In genomic region chr3:186567072-186567921, GRCh38 we compare ENCODE assay signal across 8 cellular contexts. TPM values are rescaled to one million over a fixed set of nuclear protein-coding genes. Genes with fewer than 3 reads are reported as not detected.
DNase-seq lines count a peak whose midpoint lies in the region; ATAC-seq, FAIRE-seq and TF ChIP-seq lines count a peak whose summit lies in the region.

Gene TBCCD1 (minus strand): TSS chr3:186567339. CDS start chr3:186564329, 3,010 bp downstream.

- peak within 1 kb of the TSS; percentile 91 for H3K27ac Mint-ChIP-seq in WTC11

- H3K27ac ChIP-seq in small intestine (ENCODE audit: low read depth in 1 of 2, low read length in 1 of 2): peak within 1 kb of the TSS; percentile 91 to 99

- no peaks in the 10 kb centered on the region for H3K27me3 Mint-ChIP-seq in WTC11 (ENCODE audit: low read depth)

- H3K9me3 Mint-ChIP-seq in WTC11: no peaks in the 10 kb centered on the region

- WGBS in small intestine, 3 donors: 0 to 1% (median 1%) methylated on average over 48 to 66 of the region's 66 CpGs

- no peaks in the 10 kb centered on the region for H3K36me3 Mint-ChIP-seq in WTC11

- no peaks in the 10 kb centered on the region for H3K4me1 ChIP-seq in small intestine (ENCODE audit: control insufficient read depth in 2 of 2, insufficient read depth in 1 of 2, low read depth in 1 of 2, low read length in 1 of 2)

- H3K9me3 ChIP-seq in small intestine (ENCODE audit: control insufficient read depth, low read depth): no peaks in the 10 kb centered on the region

- DNase-seq in AG04449 (ENCODE audit: low read depth, low spot score) (no peak), NCI-H2196 treated with DMSO at 0.1 percent for 48 hours (lab: John Stamatoyannopoulos, UW; ENCODE audit: unreplicated experiment) (peak; percentile 97), WTC11 (ENCODE audit: low spot score) (peak; percentile 94), bronchial epithelial cell (ENCODE audit: low read depth) (peak; percentile 75), iPS-NIHi11 (ENCODE audit: low spot score) (peak; percentile 92), small intestine (peak; percentile 94)

- H3K36me3 ChIP-seq in bronchial epithelial cell (ENCODE audit: control insufficient read depth, insufficient read depth, low read length) (no peaks in the 10 kb centered on the region), small intestine (ENCODE audit: control insufficient read depth in 2 of 2, insufficient read depth in 2 of 2, low read length in 2 of 2) (peaks cover 0 to 4% of the 10 kb centered on the region in 2 donors)

- ATAC-seq in GM18873 (IDR thresholded peaks at IDR 0.05; ENCODE audit: low FRiP score, unreplicated experiment) (peak; percentile 33), HG03135 (IDR thresholded peaks at IDR 0.05; ENCODE audit: unreplicated experiment) (peak; percentile 45), WTC11 (peak; percentile 62)

- H3K4me3 ChIP-seq in AG04449 (ENCODE audit: low read depth, low read length): peak within 1 kb of the TSS; percentile 94
- peak within 1 kb of the TSS; percentile 98 for H3K4me3 ChIP-seq in bronchial epithelial cell (ENCODE audit: low read depth, low read length)
- peak within 1 kb of the TSS; percentile 70 to 71 for H3K4me3 ChIP-seq in small intestine (ENCODE audit: low read depth in 1 of 2, low read length in 2 of 2)

- no peaks in the 10 kb centered on the region for H3K27me3 ChIP-seq in bronchial epithelial cell (ENCODE audit: control insufficient read depth, insufficient read depth, low read length)
- H3K27me3 ChIP-seq in small intestine (ENCODE audit: control insufficient read depth in 2 of 2, insufficient read depth in 2 of 2, low read length in 2 of 2): no peaks in the 10 kb centered on the region

- no peak for FAIRE-seq in bronchial epithelial cell (lab: Jason Lieb, UNC)
- FAIRE-seq in small intestine (lab: Jason Lieb, UNC): no peak

- POLR2A ChIA-PET in AG04449 (lab: Yijun Ruan, JAX): no interaction called here
- POLR2A ChIA-PET in WTC11 (lab: Charles Lee): interaction anchor here (0.9 kb wide), 1 partner anchor 459 kb away, joined by 3 read pairs; no protein-coding TSS in a partner anchor

- TF ChIP-seq CTCF in AG04449 (IDR thresholded peaks at IDR 0.05; ENCODE audit: insufficient read depth, low read length, missing control alignments) (no peak), WTC11 (IDR thresholded peaks at IDR 0.05) (no peak), bronchial epithelial cell (IDR thresholded peaks at IDR 0.05; ENCODE audit: insufficient read depth, low read length, severe bottlenecking) (no peak)

- peak within 1 kb of the TSS; percentile 88 for H3K4me3 Mint-ChIP-seq in WTC11

- CTCF ChIA-PET in AG04449 (lab: Yijun Ruan, JAX): interaction anchor here (1.0 to 7.1 kb wide), 7 partner anchors 11 to 584 kb away, joined by 3 to 60 read pairs (median 8); no protein-coding TSS in a partner anchor
- CTCF ChIA-PET in WTC11 (lab: Charles Lee): interaction anchor here (1.3 to 3.4 kb wide), 2 partner anchors 27 to 47 kb away, joined by 5 to 15 read pairs; no protein-coding TSS in a partner anchor

- peaks cover 31% of the 10 kb centered on the region for H3K4me1 Mint-ChIP-seq in WTC11

TF ChIP-seq in WTC11, 78 proteins besides CTCF, POLR2A, EP300 and RAD21 (continues in another document):
- peak; percentile 31; the same call in 1 of the 2 replicates for TF ChIP-seq MAX (CRISPR knock-in tag; IDR thresholded peaks at IDR 0.05)
- TF ChIP-seq KAT7 (CRISPR knock-in tag; IDR thresholded peaks at IDR 0.05; ENCODE audit: borderline replicate concordance): 0 out of 2 replicates have a peak, but pooled peaks have one; percentile 39
- TF ChIP-seq AFF4 (CRISPR knock-in tag; IDR thresholded peaks at IDR 0.05; ENCODE audit: borderline replicate concordance): no peak; the same call in 1 of the 2 replicates
- 0 out of 2 replicates have a peak, but pooled peaks have one; percentile 48 for TF ChIP-seq NFE2L1 (CRISPR knock-in tag; IDR thresholded peaks at IDR 0.05)
- TF ChIP-seq JUN (CRISPR knock-in tag; IDR thresholded peaks at IDR 0.05): no peak
- peak; percentile 61; the same call in 1 of the 2 replicates for TF ChIP-seq HMGXB4 (CRISPR knock-in tag; IDR thresholded peaks at IDR 0.05)
- TF ChIP-seq GABPB1 (CRISPR knock-in tag; IDR thresholded peaks at IDR 0.05): peak; percentile 41
- no peak for TF ChIP-seq HMGA2 (CRISPR knock-in tag; IDR thresholded peaks at IDR 0.05)
- no peak for TF ChIP-seq ZNF423 (CRISPR knock-in tag; IDR thresholded peaks at IDR 0.05)
- TF ChIP-seq NR2C2 (CRISPR knock-in tag; IDR thresholded peaks at IDR 0.05): no peak
- no peak for TF ChIP-seq ZNF425 (CRISPR knock-in tag; conservative IDR thresholded peaks at IDR 0.05)
- TF ChIP-seq ATF3 (CRISPR knock-in tag; conservative IDR thresholded peaks at IDR 0.05): no peak
- TF ChIP-seq ETV6 (CRISPR knock-in tag; IDR thresholded peaks at IDR 0.05): peak; percentile 65
- TF ChIP-seq E2F5 (CRISPR knock-in tag; IDR thresholded peaks at IDR 0.05): peak; percentile 93

RNA-seq across cellular contexts. Expression of gene TBCCD1, which starts in this region (rescaled TPM):
- total RNA-seq in WTC11 (2021): 10.6 to 11.5 TPM (median 11.3 TPM) in 3 replicates
- 13.7 and 14.7 TPM in 2 replicates for total RNA-seq in bronchial epithelial cell
- polyA plus RNA-seq in small intestine: 1 to 10 TPM; 3.2 to 6.0 (median 4.7) TPM
